In genomic region chr1:234978397-234979291, GRCh38 we compare ENCODE assay signal across 7 cellular contexts.
DNase-seq lines count a peak whose midpoint lies in the region; ATAC-seq and TF ChIP-seq lines count a peak whose summit lies in the region.

No MANE protein-coding gene starts in this region.

- peak; percentile 68 for ATAC-seq in GM18498 (IDR thresholded peaks at IDR 0.05; ENCODE audit: unreplicated experiment)
- peak; percentile 52; the same call in 2 of the 3 replicates for ATAC-seq in GM23338
- ATAC-seq in activated B cell treated with CpG ODN at 0.5 μM for 24 hours (ENCODE audit: low read depth): peak; percentile 58
- ATAC-seq in effector memory CD8-positive, alpha-beta T cell (replicated peaks): peak; percentile 73
- peak; percentile 76 to 79 for ATAC-seq in naive B cell (ENCODE audit: low read depth in 2 of 2)

- H4K20me1 ChIP-seq in GM23338 (replicated peaks; ENCODE audit: insufficient read depth): no peaks in the 10 kb centered on the region

- TF ChIP-seq CTCF in GM23338 (conservative IDR thresholded peaks at IDR 0.05; ENCODE audit: low read depth in 2 of 2) (no peak), activated B cell treated with CpG ODN at 0.5 μM for 24 hours (IDR thresholded peaks at IDR 0.05) (no peak), type B pancreatic cell (conservative IDR thresholded peaks at IDR 0.05) (peak; percentile 31)

- H3K27me3 Mint-ChIP-seq in GM23338 (ENCODE audit: insufficient read depth, low read depth, poor library complexity) (peaks cover 5% of the 10 kb centered on the region), activated B cell treated with CpG ODN at 0.5 μM for 24 hours (no peaks in the 10 kb centered on the region), naive B cell (no peaks in the 10 kb centered on the region), type B pancreatic cell (no peaks in the 10 kb centered on the region)
- no peaks in the 10 kb centered on the region for H3K27me3 Mint-ChIP-seq in effector memory CD8-positive, alpha-beta T cell

- H3K36me3 Mint-ChIP-seq in GM23338 (ENCODE audit: low read depth) (no peaks in the 10 kb centered on the region), activated B cell treated with CpG ODN at 0.5 μM for 24 hours (ENCODE audit: low read depth) (no peaks in the 10 kb centered on the region), naive B cell (no peaks in the 10 kb centered on the region), type B pancreatic cell (no peaks in the 10 kb centered on the region)
- peaks cover 6% of the 10 kb centered on the region for H3K36me3 Mint-ChIP-seq in effector memory CD8-positive, alpha-beta T cell (ENCODE audit: insufficient read depth)

- no peaks in the 10 kb centered on the region for H3K36me3 ChIP-seq in GM23338 (ENCODE audit: insufficient read depth)

- no peaks in the 10 kb centered on the region; the same call in 1 of the 2 replicates for H3F3A ChIP-seq in GM23338 (replicated peaks; ENCODE audit: low read depth)

- H3K4me3 ChIP-seq in GM23338: no peak overlapping the region

- H3K27ac Mint-ChIP-seq in GM23338 (peak overlapping the region; percentile 33; the same call in 1 of the 2 replicates), activated B cell treated with CpG ODN at 0.5 μM for 24 hours (peak overlapping the region; percentile 93), naive B cell (peak overlapping the region; percentile 95 to 99 (median 98)), type B pancreatic cell (peak overlapping the region; percentile 84)
- H3K27ac Mint-ChIP-seq in effector memory CD8-positive, alpha-beta T cell: peak overlapping the region; percentile 77 to 93

- no peaks in the 10 kb centered on the region for H3K9me2 ChIP-seq in GM23338 (ENCODE audit: insufficient read depth)

- H3K27ac ChIP-seq in GM23338 (ENCODE audit: low read depth): no peak overlapping the region

- CTCF ChIA-PET in activated B cell treated with CpG ODN at 0.5 μM for 24 hours (lab: Charles Lee): interaction anchor here (0.7 to 4.2 kb wide), 15 partner anchors 9 to 381 kb away, joined by 3 to 31 read pairs (median 4); no protein-coding TSS in a partner anchor

- peak overlapping the region; percentile 26; the same call in 1 of the 2 replicates for H3K4me2 ChIP-seq in GM23338

- H3K9me3 Mint-ChIP-seq in GM23338 (no peaks in the 10 kb centered on the region), activated B cell treated with CpG ODN at 0.5 μM for 24 hours (no peaks in the 10 kb centered on the region), naive B cell (no peaks in the 10 kb centered on the region), type B pancreatic cell (no peaks in the 10 kb centered on the region)
- H3K9me3 Mint-ChIP-seq in effector memory CD8-positive, alpha-beta T cell: no peaks in the 10 kb centered on the region

- H3K4me1 Mint-ChIP-seq in GM23338 (peaks cover 12% of the 10 kb centered on the region), activated B cell treated with CpG ODN at 0.5 μM for 24 hours (peaks cover 74% of the 10 kb centered on the region), naive B cell (peaks cover 42 to 54% (median 47%) of the 10 kb centered on the region in 3 donors), type B pancreatic cell (ENCODE audit: unreplicated experiment) (peaks cover 65% of the 10 kb centered on the region)
- H3K4me1 Mint-ChIP-seq in effector memory CD8-positive, alpha-beta T cell (ENCODE audit: low read depth in 2 of 2): peaks cover 34 to 38% of the 10 kb centered on the region in 2 donors

- H3K79me2 ChIP-seq in GM23338 (replicated peaks; ENCODE audit: insufficient read depth): no peaks in the 10 kb centered on the region

- no peaks in the 10 kb centered on the region for H3K27me3 ChIP-seq in GM23338 (ENCODE audit: insufficient read depth)

- intact Hi-C loops in activated B cell treated with CpG ODN at 0.5 μM for 24 hours (cut with micrococcal nuclease): loop anchor here (1.0 to 5.0 kb wide), 12 partner anchors 9 to 481 kb away; no protein-coding TSS in a partner anchor

- H2AFZ ChIP-seq in GM23338: 0 out of 2 replicates have a peak overlapping the region, but pooled peaks have one; percentile 69

- POLR2A ChIA-PET in activated B cell treated with CpG ODN at 0.5 μM for 24 hours (lab: Charles Lee): interaction anchor here (0.6 to 7.8 kb wide), 32 partner anchors 8 to 483 kb away, joined by 3 to 214 read pairs (median 6); partner anchors contain the start of gene IRF2BP2

- DNase-seq in GM23338 (ENCODE audit: low spot score) (no peak), NAMALWA (ENCODE audit: low spot score) (peak; percentile 92), activated B cell treated with CpG ODN at 0.5 μM for 24 hours (peak; percentile 68), naive B cell (peak; percentile 81), type B pancreatic cell (ENCODE audit: extremely low spot score, unreplicated experiment) (no peak)
- DNase-seq in effector memory CD8-positive, alpha-beta T cell: peak in 2 of 3 experiments; percentile 24 to 33

- H3K4me3 Mint-ChIP-seq in GM23338: no peak overlapping the region
- H3K4me3 Mint-ChIP-seq in activated B cell treated with CpG ODN at 0.5 μM for 24 hours: peak overlapping the region; percentile 77
- peak overlapping the region; percentile 61 to 79 for H3K4me3 Mint-ChIP-seq in effector memory CD8-positive, alpha-beta T cell
- peak overlapping the region; percentile 63 to 92 (median 84) for H3K4me3 Mint-ChIP-seq in naive B cell
- peak overlapping the region; percentile 44 for H3K4me3 Mint-ChIP-seq in type B pancreatic cell

- peaks cover 9% of the 10 kb centered on the region for H3K4me1 ChIP-seq in GM23338 (ENCODE audit: insufficient read depth)

TF ChIP-seq in GM23338, 12 proteins besides CTCF, POLR2A, EP300 and RAD21 (continues in another document):
- TF ChIP-seq NANOG (IDR thresholded peaks at IDR 0.05; ENCODE audit: borderline replicate concordance) (no peak), EZH2 (IDR thresholded peaks at IDR 0.05; ENCODE audit: low read depth, unreplicated experiment) (no peak), ETS1 (IDR thresholded peaks at IDR 0.05) (no peak), ZNF114 (CRISPR knock-in tag; IDR thresholded peaks at IDR 0.05) (no peak), POLR2AphosphoS5 (IDR thresholded peaks at IDR 0.05; ENCODE audit: low read depth) (no peak)

Comparison
In these comparisons a context has a peak if more than half of its experiments do, and no peak if none do; other contexts are left out.
1. DNase-seq: peak in NAMALWA (single experiment), activated B cell treated with CpG ODN at 0.5 μM for 24 hours (single experiment), effector memory CD8-positive, alpha-beta T cell (2 of 3) and naive B cell (single experiment); none in GM23338 (single experiment) and type B pancreatic cell (single experiment).
2. H3K27ac Mint-ChIP-seq: peak in every context shown above with its lines; median percentile 98 in naive B cell; 93 in activated B cell treated with CpG ODN at 0.5 μM for 24 hours; 85 in effector memory CD8-positive, alpha-beta T cell; 84 in type B pancreatic cell; 33 in GM23338.
3. Peak in every context shown above with its lines, with median percentiles within 50 percentile points of each other: ATAC-seq.